8 cellular contexts compared by ENCODE assay signal in the genomic region with DNA sequence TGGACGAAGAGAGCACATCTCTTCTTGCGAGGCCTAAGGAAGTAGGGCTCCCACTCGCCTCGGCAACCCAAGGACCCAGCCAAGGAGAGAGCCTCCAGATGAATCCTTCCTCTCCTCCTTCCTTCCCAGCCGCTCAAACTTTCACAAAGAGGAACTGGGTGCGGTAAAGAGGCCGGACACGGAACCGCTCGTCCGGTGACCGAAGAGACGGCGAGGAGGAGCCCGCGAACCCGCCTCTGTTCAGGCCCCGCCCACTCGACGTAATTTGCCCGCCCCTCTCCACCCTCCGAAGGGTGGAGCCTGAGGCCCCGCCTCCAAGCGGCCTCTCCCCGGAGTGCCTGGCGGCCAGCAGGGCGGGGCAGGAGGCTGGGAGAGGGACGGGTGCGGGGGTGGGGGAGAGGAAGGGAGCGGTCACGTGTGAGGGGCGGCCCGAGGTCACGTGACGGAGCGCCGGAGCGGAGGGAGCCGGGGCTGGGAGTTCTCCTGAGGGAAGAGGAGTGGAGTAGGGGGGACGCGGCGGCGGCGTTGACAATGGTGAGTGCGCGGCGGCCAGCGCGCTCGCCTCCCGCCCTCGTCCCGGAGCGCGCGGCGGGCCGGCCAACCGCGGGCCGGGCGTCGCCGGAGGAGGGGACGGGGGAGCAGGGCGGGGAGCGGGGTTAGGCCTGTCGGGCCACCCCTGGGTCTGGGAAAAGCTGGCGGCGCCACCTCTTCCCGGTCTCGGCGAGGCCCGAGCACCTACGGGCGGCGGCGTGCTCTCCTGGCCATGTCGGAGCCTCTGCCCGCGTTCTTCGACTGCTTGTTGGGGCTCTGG. TPM values are rescaled to one million over a fixed set of nuclear protein-coding genes. Genes with fewer than 3 reads are reported as not detected.
DNase-seq lines count a peak whose midpoint lies in the region; ATAC-seq and TF ChIP-seq lines count a peak whose summit lies in the region.

A gene (plus strand): TSS at position 432 of the 811 bp plus-strand sequence. CDS start 100 bp downstream, at position 532.

- ATAC-seq in HG02870 (IDR thresholded peaks at IDR 0.05; ENCODE audit: unreplicated experiment) (peak; percentile 87), heart left ventricle (peak; percentile 98 to 99 (median 99)), upper lobe of left lung (ENCODE audit: low FRiP score in 2 of 2) (peak; percentile 99 to 100)

- intact Hi-C loops in adrenal gland (cut with DNase I) (no loop called here), heart left ventricle (cut with DNase I) (loop anchor here in 4 of 10 donors (1.0 to 5.0 kb wide), 5 partner anchors 31 to 122 kb away; a partner anchor contains a TSS), posterior cingulate gyrus (cut with DNase I) (loop anchor here (1.0 to 5.0 kb wide), 3 partner anchors 56 to 168 kb away; a partner anchor contains a TSS)

- H3K36me3 ChIP-seq in adrenal gland (replicated peaks in 1 of 2) (no peaks in the 10 kb centered on the region), heart left ventricle (no peaks in the 10 kb centered on the region), upper lobe of left lung (no peaks in the 10 kb centered on the region)

- H3K4me1 ChIP-seq in adrenal gland (replicated peaks in 1 of 2) = peaks cover 0 to 28% of the 10 kb centered on the region in 2 donors
- H3K4me1 ChIP-seq in heart left ventricle = peaks cover 0 to 38% (median 16%) of the 10 kb centered on the region in 12 donors
- H3K4me1 ChIP-seq in upper lobe of left lung = peaks cover 8 to 33% (median 21%) of the 10 kb centered on the region in 4 donors

- TF ChIP-seq EP300 in upper lobe of left lung (IDR thresholded peaks at IDR 0.05) = peak in 1 of 4 donors; percentile 50

- TF ChIP-seq POLR2A in adrenal gland (IDR thresholded peaks at IDR 0.05) = peak; percentile 89 to 98
- TF ChIP-seq POLR2A in heart left ventricle (IDR thresholded peaks at IDR 0.05) = peak; percentile 80 to 95
- peak in 3 of 4 donors; percentile 72 to 97 (median 94) for TF ChIP-seq POLR2A in upper lobe of left lung (IDR thresholded peaks at IDR 0.05)

- 0 to 1% (median 1%) methylated on average over 41 to 81 of the region's 82 CpGs for WGBS in adrenal gland, 4 donors
- WGBS in heart left ventricle, 4 donors = 0 to 1% (median 1%) methylated on average over 26 to 82 of the region's 82 CpGs
- WGBS in upper lobe of left lung, 2 donors = 0 to 1% methylated on average over 19 to 70 of the region's 82 CpGs

- TF ChIP-seq CTCF in GM13976 (IDR thresholded peaks at IDR 0.05; ENCODE audit: borderline replicate concordance, control extremely low read depth, extremely low read depth, insufficient read depth, missing control alignments) = no peak
- peak in 3 of 6 experiments; percentile 11 to 21 (median 18) for TF ChIP-seq CTCF in adrenal gland (IDR thresholded peaks at IDR 0.05)
- peak in 7 of 12 donors; percentile 10 to 59 (median 36) for TF ChIP-seq CTCF in heart left ventricle (IDR thresholded peaks at IDR 0.05)
- TF ChIP-seq CTCF in upper lobe of left lung (IDR thresholded peaks at IDR 0.05) = peak in 4 of 6 experiments; percentile 9 to 35 (median 24)

- H3K4me3 ChIP-seq in adrenal gland = peak within 1 kb of the TSS; percentile 59 to 85 (median 70)
- H3K4me3 ChIP-seq in heart left ventricle = peak within 1 kb of the TSS; percentile 50 to 100 (median 96)
- H3K4me3 ChIP-seq in upper lobe of left lung = peak within 1 kb of the TSS; percentile 90 to 97 (median 94)

- in situ Hi-C loops in GM13976 (cut with MboI; ENCODE audit: low sequenced_read_pairs, unreplicated experiment) = no loop called here

- H3K9me3 ChIP-seq in adrenal gland (replicated peaks in 1 of 3) (no peaks in the 10 kb centered on the region), heart left ventricle (no peaks in the 10 kb centered on the region), upper lobe of left lung (no peaks in the 10 kb centered on the region)

- peak within 1 kb of the TSS; percentile 97 to 99 (median 98) for H3K27ac ChIP-seq in adrenal gland
- peak within 1 kb of the TSS; percentile 91 to 99 (median 96) for H3K27ac ChIP-seq in heart left ventricle
- peak within 1 kb of the TSS; percentile 98 to 100 (median 99) for H3K27ac ChIP-seq in upper lobe of left lung

- H3K27me3 ChIP-seq in adrenal gland (no peaks in the 10 kb centered on the region), heart left ventricle (no peaks in the 10 kb centered on the region), upper lobe of left lung (no peaks in the 10 kb centered on the region)

- DNase-seq in GM13976 (ENCODE audit: low spot score) (peak; percentile 100), NCI-H146 (lab: John Stamatoyannopoulos, UW) (peak; percentile 99), T-helper 1 cell (peak; percentile 98 to 99 (median 99)), adrenal gland (peak; percentile 99 to 100 (median 99)), heart left ventricle (peak; percentile 99 to 100 (median 99)), posterior cingulate gyrus (peak; percentile 99 to 100 (median 100)), upper lobe of left lung (peak; percentile 99)

RNA-seq across cellular contexts. Expression of the gene that starts here (rescaled TPM):
- total RNA-seq in adrenal gland = 10 to 100 TPM; 16.5 to 59.4 (median 39.1) TPM
- polyA plus RNA-seq in adrenal gland = 10 to 100 TPM; 15.6 to 65.2 (median 20.4) TPM
- 10 to 100 TPM; 15.5 to 42.3 (median 34.8) TPM for total RNA-seq in heart left ventricle
- 10 to 100 TPM; 16.0 to 33.5 TPM for polyA plus RNA-seq in heart left ventricle
- total RNA-seq in upper lobe of left lung = 10 to 100 TPM; 18.9 to 57.7 (median 40.9) TPM

Comparison
In these comparisons a context has a peak if more than half of its experiments do, and no peak if none do; other contexts are left out.
1. Peak in every context shown above with its lines: DNase-seq, ATAC-seq, H3K4me3 ChIP-seq and H3K27ac ChIP-seq.